In the genomic region with DNA sequence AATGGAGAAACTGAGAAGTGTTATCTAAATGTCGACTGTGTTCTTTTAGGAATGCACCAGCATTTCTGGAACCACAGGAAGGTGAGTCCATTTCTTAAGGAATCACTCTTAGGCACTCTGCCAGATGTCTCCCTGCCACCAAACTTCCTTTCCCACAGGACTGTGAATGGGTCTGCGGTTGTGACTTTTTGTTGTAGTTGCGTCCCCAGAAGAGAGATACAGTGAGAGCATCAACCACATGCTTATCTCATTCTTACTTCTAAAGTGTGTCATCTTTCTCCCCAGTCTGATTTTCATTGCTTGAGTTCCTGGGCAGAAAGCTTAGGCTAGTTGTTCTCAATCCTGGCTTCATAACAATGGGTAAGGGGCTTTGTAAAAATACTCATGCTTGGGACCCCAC, we compare ENCODE assay signal across 14 cellular contexts. TPM values are rescaled to one million over a fixed set of nuclear protein-coding genes. Genes with fewer than 3 reads are reported as not detected.
DNase-seq lines count a peak whose midpoint lies in the region; ATAC-seq and TF ChIP-seq lines count a peak whose summit lies in the region.
"Had no signal": no experiment of that assay in that cellular context is flagged by ENCODE, and none has a peak within 500 bp of the region (broad histone marks: within the 10 kb centered on the region; RNA-seq: fewer than 3 reads in every experiment).

No MANE protein-coding gene starts in this region.

- DNase-seq in activated T-cell treated with anti-CD3 and anti-CD28 coated beads, Interleukin-2, amount 50 U/mL, for 4 hours = no peak
- DNase-seq in activated T-cell treated with anti-CD3 and anti-CD28 coated beads for 4 hours = no peak
- no peak for DNase-seq in glutamatergic neuron
- DNase-seq in NCI-H187 treated with DMSO at 0.1 percent for 48 hours (lab: John Stamatoyannopoulos, UW) = no peak
- no peak for DNase-seq in foreskin keratinocyte
- DNase-seq in heart left ventricle = no peak
- DNase-seq: ACHN; activated CD8-positive, alpha-beta memory T cell treated with anti-CD3 and anti-CD28 coated beads, Interleukin-2, amount 50 U/mL, for 4 hours; NCI-H446; posterior cingulate gyrus; stimulated activated CD8-positive, alpha-beta memory T cell treated with anti-CD3 and anti-CD28 coated beads, Interleukin-4, amount 100 ng/mL, for 48 hours; T-helper 9 cell had no signal

- H3K36me3 Mint-ChIP-seq in activated T-cell treated with anti-CD3 and anti-CD28 coated beads, Interleukin-2, amount 50 U/mL, for 4 hours (ENCODE audit: insufficient read depth) = no peaks in the 10 kb centered on the region
- H3K36me3 Mint-ChIP-seq in glutamatergic neuron (ENCODE audit: unreplicated experiment) = peaks cover 6% of the 10 kb centered on the region

- TF ChIP-seq POLR2A in heart left ventricle (IDR thresholded peaks at IDR 0.05) = no peak

- peak; percentile 61 for ATAC-seq in activated T-cell treated with anti-CD3 and anti-CD28 coated beads, Interleukin-2, amount 50 U/mL, for 4 hours
- peak; percentile 31 for ATAC-seq in GM21576 (IDR thresholded peaks at IDR 0.05; ENCODE audit: unreplicated experiment)
- peak; percentile 22 for ATAC-seq in HG03442 (IDR thresholded peaks at IDR 0.05; ENCODE audit: unreplicated experiment)
- no peak for ATAC-seq in foreskin keratinocyte
- ATAC-seq in heart left ventricle = no peak

- peaks cover 0 to 10% (median 0%) of the 10 kb centered on the region in 12 donors for H3K9me3 ChIP-seq in heart left ventricle

- H3K36me3 ChIP-seq in heart left ventricle = peaks cover 0 to 9% (median 0%) of the 10 kb centered on the region in 9 donors

- WGBS in heart left ventricle, 4 donors = 50 to 75% (median 57%) methylated on average over 3 of the region's 3 CpGs

- no peak overlapping the region for H3K4me3 ChIP-seq in heart left ventricle

- H3K27ac Mint-ChIP-seq in glutamatergic neuron (ENCODE audit: unreplicated experiment) = peak overlapping the region; percentile 39

- H3K4me1 ChIP-seq in foreskin keratinocyte = peaks cover 13% of the 10 kb centered on the region
- H3K4me1 ChIP-seq in heart left ventricle = peaks cover 0 to 56% (median 27%) of the 10 kb centered on the region in 12 donors

- no peak for TF ChIP-seq CTCF in glutamatergic neuron (IDR thresholded peaks at IDR 0.05; ENCODE audit: partially characterized antibody, unreplicated experiment)
- TF ChIP-seq CTCF in foreskin keratinocyte (conservative IDR thresholded peaks at IDR 0.05) = no peak
- no peak for TF ChIP-seq CTCF in heart left ventricle (IDR thresholded peaks at IDR 0.05)

- intact Hi-C loops in heart left ventricle (cut with DNase I) = no loop called here

- no peak overlapping the region for H3K4me3 Mint-ChIP-seq in activated T-cell treated with anti-CD3 and anti-CD28 coated beads, Interleukin-2, amount 50 U/mL, for 4 hours
- no peak overlapping the region for H3K4me3 Mint-ChIP-seq in glutamatergic neuron (ENCODE audit: unreplicated experiment)

- H3K27me3 Mint-ChIP-seq in activated T-cell treated with anti-CD3 and anti-CD28 coated beads, Interleukin-2, amount 50 U/mL, for 4 hours (ENCODE audit: low read depth) = no peaks in the 10 kb centered on the region
- H3K27me3 Mint-ChIP-seq in glutamatergic neuron (ENCODE audit: unreplicated experiment) = peaks cover 12% of the 10 kb centered on the region

- H3K27me3 ChIP-seq in foreskin keratinocyte (no peaks in the 10 kb centered on the region), heart left ventricle (no peaks in the 10 kb centered on the region)

- H3K9me3 Mint-ChIP-seq in activated T-cell treated with anti-CD3 and anti-CD28 coated beads, Interleukin-2, amount 50 U/mL, for 4 hours = no peaks in the 10 kb centered on the region
- peaks cover 11% of the 10 kb centered on the region for H3K9me3 Mint-ChIP-seq in glutamatergic neuron (ENCODE audit: unreplicated experiment)

- H3K27ac ChIP-seq in foreskin keratinocyte (no peak overlapping the region), heart left ventricle (peak overlapping the region in 1 of 12 donors; percentile 33)

- H3K4me1 Mint-ChIP-seq in activated T-cell treated with anti-CD3 and anti-CD28 coated beads, Interleukin-2, amount 50 U/mL, for 4 hours (ENCODE audit: low read depth) = peaks cover 21% of the 10 kb centered on the region
- H3K4me1 Mint-ChIP-seq in glutamatergic neuron (ENCODE audit: low read depth, unreplicated experiment) = peaks cover 38% of the 10 kb centered on the region

RNA-seq across cellular contexts. Expression of a gene that starts 13.4 kb away (rescaled TPM):
- 10 to 100 TPM in 1 of 3 donors, 1 to 10 TPM in 2; 6.0 to 12.3 (median 7.8) TPM for total RNA-seq in activated T-cell treated with anti-CD3 and anti-CD28 coated beads, Interleukin-2, amount 50 U/mL, for 4 hours
- total RNA-seq in glutamatergic neuron (ENCODE audit: unreplicated experiment) (3.4 TPM), foreskin keratinocyte (15.2 and 18.1 TPM in 2 replicates), heart left ventricle (10 to 100 TPM; 11.0 to 43.2 (median 16.3) TPM)
- polyA plus RNA-seq in foreskin keratinocyte (3.3 and 3.5 TPM in 2 replicates), heart left ventricle (1 to 10 TPM; 3.1 to 7.2 TPM)

RNA-seq across cellular contexts. Expression of a gene that starts 40.8 kb away (rescaled TPM):
- under 1 TPM; 0.19 to 0.30 (median 0.29) TPM for total RNA-seq in activated T-cell treated with anti-CD3 and anti-CD28 coated beads, Interleukin-2, amount 50 U/mL, for 4 hours
- 10.0 TPM for total RNA-seq in glutamatergic neuron (ENCODE audit: unreplicated experiment)
- 0.14 and 0.20 TPM in 2 replicates for total RNA-seq in foreskin keratinocyte
- 0.08 and 0.22 TPM in 2 replicates for polyA plus RNA-seq in foreskin keratinocyte
- total RNA-seq in heart left ventricle = 1 to 10 TPM in 3 of 9 donors, under 1 TPM in 6; 0.23 to 5.2 (median 0.76) TPM
- polyA plus RNA-seq in heart left ventricle = under 1 TPM; 0.38 to 0.53 TPM

RNA-seq across cellular contexts. Expression of a gene that starts 59.8 kb away (rescaled TPM):
- total RNA-seq in activated T-cell treated with anti-CD3 and anti-CD28 coated beads, Interleukin-2, amount 50 U/mL, for 4 hours = 10 to 100 TPM; 18.3 to 21.8 (median 20.4) TPM
- 21.3 TPM for total RNA-seq in glutamatergic neuron (ENCODE audit: unreplicated experiment)
- 13.1 and 13.2 TPM in 2 replicates for total RNA-seq in foreskin keratinocyte
- 10.0 and 10.9 TPM in 2 replicates for polyA plus RNA-seq in foreskin keratinocyte
- total RNA-seq in heart left ventricle = 10 to 100 TPM; 24.9 to 45.1 (median 39.5) TPM
- polyA plus RNA-seq in heart left ventricle = 10 to 100 TPM; 23.9 to 26.1 TPM

Comparison
In these comparisons a context has a peak if more than half of its experiments do, and no peak if none do; other contexts are left out.
1. ATAC-seq: peak in activated T-cell treated with anti-CD3 and anti-CD28 coated beads, Interleukin-2, amount 50 U/mL, for 4 hours (2 of 2), GM21576 (single experiment) and HG03442 (single experiment); none in foreskin keratinocyte (single experiment) and heart left ventricle (0 of 4).